In the genomic region with DNA sequence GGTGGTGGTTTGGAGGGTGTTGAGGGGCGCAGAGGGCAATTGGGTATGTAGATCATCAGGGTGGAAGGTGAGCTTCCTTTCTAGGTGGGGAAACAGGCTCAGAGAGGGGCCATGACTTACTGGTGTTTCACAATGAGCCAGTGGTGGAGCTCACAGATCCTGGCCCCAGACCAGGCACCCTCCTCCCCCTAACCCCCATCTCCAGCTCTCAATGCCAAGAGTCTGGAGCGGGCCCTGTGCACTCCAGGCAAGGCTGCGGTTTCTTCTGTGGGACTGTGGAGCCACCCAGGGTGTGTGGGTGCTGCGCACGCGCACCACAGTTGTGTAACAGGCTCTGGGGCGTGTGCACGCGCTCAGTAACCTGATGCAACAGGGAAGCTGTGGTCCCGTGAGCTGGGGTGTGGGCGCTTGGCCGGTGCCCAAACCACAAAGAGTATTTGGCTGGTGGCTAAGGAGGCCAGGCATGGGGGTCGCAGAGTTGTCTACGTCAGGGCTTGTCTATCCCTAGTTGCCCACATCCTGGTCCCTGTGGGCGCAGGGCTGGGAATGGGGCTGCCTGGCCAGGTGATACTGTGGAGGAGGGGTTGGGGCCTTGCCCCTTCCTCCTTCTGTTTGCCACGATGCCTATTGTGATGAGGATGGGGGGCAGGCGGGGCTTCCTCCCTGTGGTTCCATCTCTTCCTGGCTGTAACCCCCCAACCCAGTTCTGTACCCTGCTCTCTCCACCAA, we compare ENCODE assay signal across 8 cellular contexts. TPM values are rescaled to one million over a fixed set of nuclear protein-coding genes. Genes with fewer than 3 reads are reported as not detected.
DNase-seq lines count a peak whose midpoint lies in the region; ATAC-seq and TF ChIP-seq lines count a peak whose summit lies in the region.

No MANE protein-coding gene starts in this region.

- no peaks in the 10 kb centered on the region for H3K27me3 Mint-ChIP-seq in activated T-cell treated with anti-CD3 and anti-CD28 coated beads, Interleukin-2, amount 50 U/mL, for 72 hours (ENCODE audit: low read depth)

- H3K36me3 Mint-ChIP-seq in activated T-cell treated with anti-CD3 and anti-CD28 coated beads, Interleukin-2, amount 50 U/mL, for 72 hours (ENCODE audit: insufficient read depth in 2 of 2), result peaks cover 2% of the 10 kb centered on the region in 2 donors

- H3K27ac Mint-ChIP-seq in activated T-cell treated with anti-CD3 and anti-CD28 coated beads, Interleukin-2, amount 50 U/mL, for 72 hours, result peak overlapping the region; percentile 89

- peak overlapping the region; percentile 63 to 71 for H3K4me3 Mint-ChIP-seq in activated T-cell treated with anti-CD3 and anti-CD28 coated beads, Interleukin-2, amount 50 U/mL, for 72 hours

- DNase-seq in NCI-H187 (lab: John Stamatoyannopoulos, UW) (peak; percentile 57 to 88), NCI-H187 treated with DMSO at 0.1 percent for 48 hours (lab: John Stamatoyannopoulos, UW) (no peak), foreskin melanocyte (peak; percentile 20), hepatic stellate cell (ENCODE audit: low spot score) (no peak)
- DNase-seq in activated T-cell treated with anti-CD3 and anti-CD28 coated beads, Interleukin-2, amount 50 U/mL, for 72 hours, result peak; percentile 87 to 89
- peak; percentile 53 to 70 for DNase-seq in stimulated activated CD4-positive, alpha-beta T cell treated with anti-CD3 and anti-CD28 coated beads, Interleukin-12 subunit alpha, Interleukin-12 subunit beta, amount 100 ng/mL, for 24 hours (ENCODE audit: low read depth in 2 of 2)

- peak; percentile 59 for ATAC-seq in HG03439 (IDR thresholded peaks at IDR 0.05; ENCODE audit: unreplicated experiment)
- peak; percentile 84 for ATAC-seq in activated T-cell treated with anti-CD3 and anti-CD28 coated beads, Interleukin-2, amount 50 U/mL, for 72 hours (replicated peaks in 1 of 2)

- H3K4me1 Mint-ChIP-seq in activated T-cell treated with anti-CD3 and anti-CD28 coated beads, Interleukin-2, amount 50 U/mL, for 72 hours (ENCODE audit: low read depth), result peaks cover 46% of the 10 kb centered on the region

- peaks cover 0 to 5% of the 10 kb centered on the region in 2 donors for H3K9me3 Mint-ChIP-seq in activated T-cell treated with anti-CD3 and anti-CD28 coated beads, Interleukin-2, amount 50 U/mL, for 72 hours

TF ChIP-seq in PFSK-1, 5 proteins besides CTCF, POLR2A, EP300 and RAD21:
- peak; percentile 94 for TF ChIP-seq FOXP2 (optimal IDR thresholded peaks at IDR 0.05; ENCODE audit: borderline replicate concordance, extremely low read depth, extremely low read length, insufficient read depth)
- TF ChIP-seq TAF1 (IDR thresholded peaks at IDR 0.05; ENCODE audit: borderline replicate concordance, insufficient read depth, low read length), result no peak
- TF ChIP-seq, protein P1, sequence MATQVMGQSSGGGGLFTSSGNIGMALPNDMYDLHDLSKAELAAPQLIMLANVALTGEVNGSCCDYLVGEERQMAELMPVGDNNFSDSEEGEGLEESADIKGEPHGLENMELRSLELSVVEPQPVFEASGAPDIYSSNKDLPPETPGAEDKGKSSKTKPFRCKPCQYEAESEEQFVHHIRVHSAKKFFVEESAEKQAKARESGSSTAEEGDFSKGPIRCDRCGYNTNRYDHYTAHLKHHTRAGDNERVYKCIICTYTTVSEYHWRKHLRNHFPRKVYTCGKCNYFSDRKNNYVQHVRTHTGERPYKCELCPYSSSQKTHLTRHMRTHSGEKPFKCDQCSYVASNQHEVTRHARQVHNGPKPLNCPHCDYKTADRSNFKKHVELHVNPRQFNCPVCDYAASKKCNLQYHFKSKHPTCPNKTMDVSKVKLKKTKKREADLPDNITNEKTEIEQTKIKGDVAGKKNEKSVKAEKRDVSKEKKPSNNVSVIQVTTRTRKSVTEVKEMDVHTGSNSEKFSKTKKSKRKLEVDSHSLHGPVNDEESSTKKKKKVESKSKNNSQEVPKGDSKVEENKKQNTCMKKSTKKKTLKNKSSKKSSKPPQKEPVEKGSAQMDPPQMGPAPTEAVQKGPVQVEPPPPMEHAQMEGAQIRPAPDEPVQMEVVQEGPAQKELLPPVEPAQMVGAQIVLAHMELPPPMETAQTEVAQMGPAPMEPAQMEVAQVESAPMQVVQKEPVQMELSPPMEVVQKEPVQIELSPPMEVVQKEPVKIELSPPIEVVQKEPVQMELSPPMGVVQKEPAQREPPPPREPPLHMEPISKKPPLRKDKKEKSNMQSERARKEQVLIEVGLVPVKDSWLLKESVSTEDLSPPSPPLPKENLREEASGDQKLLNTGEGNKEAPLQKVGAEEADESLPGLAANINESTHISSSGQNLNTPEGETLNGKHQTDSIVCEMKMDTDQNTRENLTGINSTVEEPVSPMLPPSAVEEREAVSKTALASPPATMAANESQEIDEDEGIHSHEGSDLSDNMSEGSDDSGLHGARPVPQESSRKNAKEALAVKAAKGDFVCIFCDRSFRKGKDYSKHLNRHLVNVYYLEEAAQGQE (IDR thresholded peaks at IDR 0.05; ENCODE audit: insufficient read depth in 1 of 2, low read depth in 2 of 2, low read length in 2 of 2), result no peak

RNA-seq across cellular contexts. Expression of a gene that starts 37.5 kb away (rescaled TPM):
- 153 TPM for polyA plus RNA-seq in PFSK-1 (2012; ENCODE audit: insufficient read length, low read depth)
- 10 to 100 TPM; 60.1 to 69.7 TPM for total RNA-seq in activated T-cell treated with anti-CD3 and anti-CD28 coated beads, Interleukin-2, amount 50 U/mL, for 72 hours

RNA-seq across cellular contexts. Expression of a gene that starts 44.9 kb away (rescaled TPM):
- 492 TPM for polyA plus RNA-seq in PFSK-1 (2012; ENCODE audit: insufficient read length, low read depth)
- 10 to 100 TPM; 65.2 to 67.1 TPM for total RNA-seq in activated T-cell treated with anti-CD3 and anti-CD28 coated beads, Interleukin-2, amount 50 U/mL, for 72 hours

Comparison
In these comparisons a context has a peak if more than half of its experiments do, and no peak if none do; other contexts are left out.
1. DNase-seq: peak in NCI-H187 (2 of 2), activated T-cell treated with anti-CD3 and anti-CD28 coated beads, Interleukin-2, amount 50 U/mL, for 72 hours (2 of 2), foreskin melanocyte (single experiment) and stimulated activated CD4-positive, alpha-beta T cell treated with anti-CD3 and anti-CD28 coated beads, Interleukin-12 subunit alpha, Interleukin-12 subunit beta, amount 100 ng/mL, for 24 hours (2 of 2); none in NCI-H187 treated with DMSO at 0.1 percent for 48 hours (single experiment) and hepatic stellate cell (single experiment).